Comparison of ENCODE assay signal across 15 cellular contexts in genomic region chr1:115142616-115143015, GRCh38. TPM values are rescaled to one million over a fixed set of nuclear protein-coding genes. Genes with fewer than 3 reads are reported as not detected.
DNase-seq lines count a peak whose midpoint lies in the region; TF ChIP-seq lines count a peak whose summit lies in the region.
"Had no signal": no experiment of that assay in that cellular context is flagged by ENCODE, and none has a peak within 500 bp of the region (broad histone marks: within the 10 kb centered on the region; RNA-seq: fewer than 3 reads in every experiment).

No MANE protein-coding gene starts in this region.

- H3K79me2 ChIP-seq in trophoblast cell (ENCODE audit: control insufficient read depth, insufficient read depth, low read length, poor library complexity) = no peaks in the 10 kb centered on the region

- no peak overlapping the region for H4K12ac ChIP-seq in trophoblast cell (ENCODE audit: low read depth, low read length)

- no peak overlapping the region for H3K4me2 ChIP-seq in trophoblast cell (ENCODE audit: low read length)

- H2BK120ac ChIP-seq in trophoblast cell (ENCODE audit: insufficient read depth, low read length, poor library complexity) = no peak overlapping the region

- H3K9me3 ChIP-seq in SJSA1 (replicated peaks) (no peaks in the 10 kb centered on the region), trophoblast cell (ENCODE audit: insufficient read depth, low read depth, low read length) (no peaks in the 10 kb centered on the region), tibial nerve (no peaks in the 10 kb centered on the region), suprapubic skin (no peaks in the 10 kb centered on the region)

- H3K36me3 ChIP-seq in SJSA1 (no peaks in the 10 kb centered on the region), trophoblast cell (ENCODE audit: control insufficient read depth in 1 of 2, insufficient read depth in 2 of 2, low read length in 2 of 2) (no peaks in the 10 kb centered on the region), tibial nerve (no peaks in the 10 kb centered on the region), suprapubic skin (no peaks in the 10 kb centered on the region)

- no peak overlapping the region for H3K18ac ChIP-seq in trophoblast cell (ENCODE audit: low read length)

- H3K27me3 ChIP-seq in SJSA1 (replicated peaks) (no peaks in the 10 kb centered on the region), trophoblast cell (ENCODE audit: insufficient read depth, low read length) (no peaks in the 10 kb centered on the region), tibial nerve (no peaks in the 10 kb centered on the region), suprapubic skin (peaks cover 7% of the 10 kb centered on the region)

- H3K79me1 ChIP-seq in trophoblast cell (ENCODE audit: low read length) = peaks cover 10% of the 10 kb centered on the region

- H3K4me3 ChIP-seq in SJSA1 (no peak overlapping the region), fibroblast of villous mesenchyme (ENCODE audit: low read depth, low read length) (no peak overlapping the region), trophoblast cell (ENCODE audit: low read depth, low read length) (no peak overlapping the region), tibial nerve (no peak overlapping the region), suprapubic skin (no peak overlapping the region)

- peak overlapping the region; percentile 42 for H2BK12ac ChIP-seq in trophoblast cell (ENCODE audit: low read length)

- H3K4ac ChIP-seq in trophoblast cell (ENCODE audit: low read depth, low read length) = no peak overlapping the region

- H2AFZ ChIP-seq in trophoblast cell (ENCODE audit: insufficient read depth, low read length, poor library complexity) = peak overlapping the region; percentile 3

- TF ChIP-seq CTCF in fibroblast of villous mesenchyme (IDR thresholded peaks at IDR 0.05; ENCODE audit: insufficient read depth, low read depth, low read length) = peak; percentile 16
- TF ChIP-seq CTCF in tibial nerve (IDR thresholded peaks at IDR 0.05) = no peak
- TF ChIP-seq CTCF in suprapubic skin (IDR thresholded peaks at IDR 0.05) = no peak

- no peak overlapping the region for H3K14ac ChIP-seq in trophoblast cell (ENCODE audit: low read length)

- H4K91ac ChIP-seq in trophoblast cell (ENCODE audit: low read depth, low read length) = no peak overlapping the region

- H4K8ac ChIP-seq in trophoblast cell (ENCODE audit: low read depth, low read length) = no peak overlapping the region

- H2BK5ac ChIP-seq in trophoblast cell (ENCODE audit: low read depth, low read length, poor library complexity) = no peak overlapping the region

- H3K23ac ChIP-seq in trophoblast cell (ENCODE audit: low read length) = no peak overlapping the region

- H3K27ac ChIP-seq in SJSA1 (peak overlapping the region; percentile 46), trophoblast cell (ENCODE audit: low read depth, low read length) (no peak overlapping the region), tibial nerve (no peak overlapping the region), suprapubic skin (no peak overlapping the region)

- DNase-seq in NCI-H2107 treated with DMSO at 0.1 percent for 48 hours (lab: John Stamatoyannopoulos, UW; ENCODE audit: unreplicated experiment) = peak; percentile 29
- no peak for DNase-seq in NCI-H2107 (lab: John Stamatoyannopoulos, UW)
- peak in 1 of 2 experiments; percentile 58 for DNase-seq in SJSA1 (ENCODE audit: low read depth in 1 of 2, low spot score in 2 of 2)
- DNase-seq in fibroblast of villous mesenchyme (ENCODE audit: low read depth) = no peak
- no peak for DNase-seq in trophoblast cell
- no peak for DNase-seq in tibial nerve (ENCODE audit: low spot score in 2 of 2)
- DNase-seq in glomerular visceral epithelial cell (ENCODE audit: extremely low spot score) = no peak
- no peak for DNase-seq in suprapubic skin (ENCODE audit: low spot score in 2 of 2)
- DNase-seq: activated CD8-positive, alpha-beta memory T cell treated with anti-CD3 and anti-CD28 coated beads for 24 hours; activated naive CD4-positive, alpha-beta T cell treated with Interleukin-2 at 50 U/mL for 16 hours; KBM-7; NCI-H187; occipital lobe; SIG-M5; small intestine had no signal

- TF ChIP-seq EP300 in tibial nerve (IDR thresholded peaks at IDR 0.05) (no peak), suprapubic skin (IDR thresholded peaks at IDR 0.05) (no peak)

- H2AK5ac ChIP-seq in trophoblast cell (ENCODE audit: low read length) = no peak overlapping the region

- H3K4me1 ChIP-seq in SJSA1 (replicated peaks) (peaks cover 46% of the 10 kb centered on the region), trophoblast cell (ENCODE audit: control insufficient read depth in 1 of 2, insufficient read depth in 2 of 2, low read length in 2 of 2) (peaks cover 4 to 5% of the 10 kb centered on the region in 2 experiments), tibial nerve (peaks cover 0 to 5% (median 0%) of the 10 kb centered on the region in 4 donors), suprapubic skin (peaks cover 9% of the 10 kb centered on the region)

- TF ChIP-seq POLR2A in tibial nerve (IDR thresholded peaks at IDR 0.05) = no peak
- TF ChIP-seq POLR2A in suprapubic skin (IDR thresholded peaks at IDR 0.05) = no peak

- no CpG with 5 or more reads among the region's 3 CpGs for WGBS in trophoblast cell (ENCODE audit: extremely low coverage, insufficient coverage, insufficient read length)
- 59 to 65% methylated on average over 3 of the region's 3 CpGs for WGBS in tibial nerve, 2 donors
- WGBS in suprapubic skin = 64% methylated on average over 3 of the region's 3 CpGs

- no peak overlapping the region for H3K9ac ChIP-seq in trophoblast cell (ENCODE audit: low read length)

RNA-seq across cellular contexts. Expression of gene TSPAN2, which starts 53.3 kb away (rescaled TPM):
- total RNA-seq in SJSA1 (2014; rRNA removed; shearing (Covaris generic)) = 11.9 and 18.2 TPM in 2 replicates
- total RNA-seq in fibroblast of villous mesenchyme = under 0.01 and 0.97 TPM in 2 replicates
- 18.9 and 20.8 TPM in 2 replicates for polyA plus RNA-seq in trophoblast cell (2013)
- 1 to 10 TPM in 3 of 4 donors, under 1 TPM in 1; 0.84 to 7.1 (median 3.2) TPM for total RNA-seq in tibial nerve
- 1 to 10 TPM in 3 of 4 donors, under 1 TPM in 1; 0.73 to 1.8 (median 1.2) TPM for total RNA-seq in suprapubic skin
